In genomic region chr1:206979379-206980043, GRCh38 we compare ENCODE assay signal across 8 cellular contexts. TPM values are rescaled to one million over a fixed set of nuclear protein-coding genes. Genes with fewer than 3 reads are reported as not detected.
DNase-seq lines count a peak whose midpoint lies in the region; ATAC-seq and TF ChIP-seq lines count a peak whose summit lies in the region.

No MANE protein-coding gene starts in this region.

- H3K27me3 ChIP-seq in DND-41 (ENCODE audit: insufficient read depth, low read length, poor library complexity): no peaks in the 10 kb centered on the region

- no peak overlapping the region for H3K27ac ChIP-seq in DND-41 (ENCODE audit: low read length)

- intact Hi-C loops in mucosa of descending colon (cut with DNase I, micrococcal nuclease): no loop called here

- no peak overlapping the region for H3K9ac ChIP-seq in DND-41 (ENCODE audit: low read depth, low read length)

- no peak for TF ChIP-seq EP300 in Ishikawa (IDR thresholded peaks at IDR 0.05; ENCODE audit: borderline replicate concordance)

- H3K4me3 ChIP-seq in DND-41 (ENCODE audit: low read depth in 1 of 2, low read length in 2 of 2) (no peak overlapping the region), astrocyte of the cerebellum (ENCODE audit: low read depth, low read length) (no peak overlapping the region), mucosa of descending colon (no peak overlapping the region)

- no peaks in the 10 kb centered on the region for H4K20me1 ChIP-seq in DND-41 (ENCODE audit: insufficient read depth, low read length)

- TF ChIP-seq RAD21 in Ishikawa (IDR thresholded peaks at IDR 0.05; ENCODE audit: low read depth): peak; percentile 43; the same call in 1 of the 2 replicates

- H3K36me3 ChIP-seq in DND-41 (ENCODE audit: insufficient read depth, low read length): no peaks in the 10 kb centered on the region
- H3K36me3 ChIP-seq in mucosa of descending colon (ENCODE audit: low read depth): no peaks in the 10 kb centered on the region

- H2AFZ ChIP-seq in DND-41 (ENCODE audit: low read depth, low read length): peak overlapping the region; percentile 31; the same call in 1 of the 2 replicates

- no peaks in the 10 kb centered on the region for H3K79me2 ChIP-seq in DND-41 (ENCODE audit: insufficient read depth, low read length)

- ATAC-seq in DND-41 (ENCODE audit: insufficient read depth, low read depth) (0 out of 3 replicates have a peak, but pooled peaks have one; percentile 13), mucosa of descending colon (peak; percentile 78), GM19035 (IDR thresholded peaks at IDR 0.05; ENCODE audit: unreplicated experiment) (no peak), HG02885 (IDR thresholded peaks at IDR 0.05; ENCODE audit: poor library complexity, unreplicated experiment) (no peak)

- H3K4me1 ChIP-seq in DND-41 (ENCODE audit: insufficient read depth, low read length): no peaks in the 10 kb centered on the region
- H3K4me1 ChIP-seq in mucosa of descending colon (ENCODE audit: low read depth): peaks cover 8% of the 10 kb centered on the region

- H3K4me2 ChIP-seq in DND-41 (ENCODE audit: insufficient read depth, low read length): no peak overlapping the region

- TF ChIP-seq CTCF in DND-41 (IDR thresholded peaks at IDR 0.05; ENCODE audit: borderline replicate concordance, extremely low read depth, low read length, poor library complexity, severe bottlenecking) (peak; percentile 71), astrocyte of the cerebellum (IDR thresholded peaks at IDR 0.05; ENCODE audit: low read depth, low read length, missing control alignments) (peak; percentile 67), mucosa of descending colon (IDR thresholded peaks at IDR 0.05) (no peak)

- DNase-seq in DND-41: no peak
- no peak for DNase-seq in astrocyte of the cerebellum (ENCODE audit: low read depth)
- peak in 1 of 3 donors; percentile 47 for DNase-seq in mucosa of descending colon
- no peak for DNase-seq in NCI-H2227 treated with DMSO at 0.1 percent for 48 hours (lab: John Stamatoyannopoulos, UW)
- no peak for DNase-seq in stimulated activated CD8-positive, alpha-beta memory T cell treated with anti-CD3 and anti-CD28 coated beads, Interleukin-4, amount 100 ng/mL, for 48 hours

- in situ Hi-C loops in astrocyte of the cerebellum (cut with HindIII; ENCODE audit: low sequenced_read_pairs): no loop called here

- no peaks in the 10 kb centered on the region for H3K9me3 ChIP-seq in DND-41 (ENCODE audit: insufficient read depth, low read length, severe bottlenecking)
- no peaks in the 10 kb centered on the region for H3K9me3 ChIP-seq in mucosa of descending colon

TF ChIP-seq in Ishikawa, 13 proteins besides CTCF, POLR2A, EP300 and RAD21:
- TF ChIP-seq TEAD4 (IDR thresholded peaks at IDR 0.05) (no peak), EGR1 (IDR thresholded peaks at IDR 0.05) (no peak), TAF1 (IDR thresholded peaks at IDR 0.05; ENCODE audit: low read depth) (no peak), REST (IDR thresholded peaks at IDR 0.05; ENCODE audit: low read depth) (no peak), MAX (IDR thresholded peaks at IDR 0.05) (no peak), CREB1 (IDR thresholded peaks at IDR 0.05; ENCODE audit: low read depth) (no peak), YY1 (IDR thresholded peaks at IDR 0.05; ENCODE audit: low read depth) (no peak), NFIC (IDR thresholded peaks at IDR 0.05) (no peak), USF1 (IDR thresholded peaks at IDR 0.05) (no peak), TCF12 (IDR thresholded peaks at IDR 0.05; ENCODE audit: low read depth) (no peak), CEBPB (IDR thresholded peaks at IDR 0.05) (no peak), ZBTB7A (IDR thresholded peaks at IDR 0.05; ENCODE audit: low read depth) (no peak)
TF ChIP-seq in Ishikawa: peak in this region for 0.

RNA-seq across cellular contexts. Expression of gene FCAMR, which starts 9.3 kb away (rescaled TPM):
- total RNA-seq in mucosa of descending colon: under 1 TPM; 0.41 to 0.98 (median 0.84) TPM

RNA-seq across cellular contexts. Expression of gene PIGR, which starts 33.2 kb away (rescaled TPM):
- over 10,000 TPM in 1 of 3 donors, 1,000 to 10,000 TPM in 2; 4,355 to 12,072 (median 9,452) TPM for total RNA-seq in mucosa of descending colon

RNA-seq across cellular contexts. Expression of gene C1orf116, which starts 53.0 kb away (rescaled TPM):
- 10 to 100 TPM in 2 of 3 donors, 1 to 10 TPM in 1; 8.7 to 31.0 (median 25.4) TPM for total RNA-seq in mucosa of descending colon

RNA-seq across cellular contexts. Expression of gene FCMR, which starts 57.8 kb away (rescaled TPM):
- 1 to 10 TPM; 1.6 to 5.6 (median 4.6) TPM for total RNA-seq in mucosa of descending colon

Comparison
In these comparisons a context has a peak if more than half of its experiments do, and no peak if none do; other contexts are left out.
1. ATAC-seq: peak in DND-41 (single experiment) and mucosa of descending colon (single experiment); none in GM19035 (single experiment) and HG02885 (single experiment).